23 cellular contexts compared by ENCODE assay signal in the genomic region with DNA sequence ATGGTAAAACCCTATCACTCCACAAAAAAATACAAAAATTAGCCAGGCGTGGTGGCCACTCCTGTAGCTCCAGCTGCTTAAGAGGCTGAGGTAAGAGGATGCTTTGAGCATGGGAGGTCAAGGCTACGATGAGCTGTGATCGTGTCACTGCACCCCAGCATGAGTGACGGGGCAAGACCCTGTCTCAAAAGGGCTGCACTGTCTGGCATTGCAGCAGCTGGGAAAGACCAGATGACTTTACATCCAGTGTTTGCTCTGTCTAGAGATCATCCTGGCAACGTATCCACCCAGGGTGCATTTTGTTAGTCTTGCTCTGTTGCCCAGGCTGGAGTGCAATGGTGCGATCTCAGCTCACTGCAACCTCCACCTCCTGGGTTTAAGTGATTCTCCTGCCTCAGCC.
"Had no signal": no experiment of that assay in that cellular context is flagged by ENCODE, and none has a peak within 500 bp of the region (broad histone marks: within the 10 kb centered on the region; RNA-seq: fewer than 3 reads in every experiment).

No MANE protein-coding gene starts in this region.

- H3K27ac ChIP-seq: colonic mucosa, left lung, neural progenitor cell, prostate gland, testis had no signal

- FAIRE-seq: kidney had no signal

- H3K4me1 ChIP-seq: colonic mucosa, neural progenitor cell, prostate gland, testis had no signal

- H3K4me3 Mint-ChIP-seq: activated CD4-positive, alpha-beta T cell treated with anti-CD3 and anti-CD28 coated beads, Interleukin-2, amount 10 ng/mL, durations not matched to agents 24 days and 14 days; activated CD8-positive, alpha-beta T cell treated with anti-CD3 and anti-CD28 coated beads, Interleukin-2, amount 10 ng/mL, durations not matched to agents 7 days and 5 days; activated naive CD8-positive, alpha-beta T cell treated with anti-CD3 and anti-CD28 coated beads, Interleukin-2, amount 10 ng/mL, durations not matched to agents 7 days and 5 days; activated T-cell treated with anti-CD3 and anti-CD28 coated beads, Interleukin-2, amount 50 U/mL, for 24 hours; neural progenitor cell; stimulated activated effector memory CD8-positive, alpha-beta T cell treated with anti-CD3 and anti-CD28 coated beads, Interleukin-12 subunit alpha, Interleukin-12 subunit beta, amount 100 ng/mL, for 72 hours had no signal

- H3K9me3 ChIP-seq: colonic mucosa, prostate gland, testis had no signal

- DNase-seq: activated CD4-positive, alpha-beta T cell treated with anti-CD3 and anti-CD28 coated beads, Interleukin-2, amount 10 ng/mL, durations not matched to agents 24 days and 14 days; activated CD8-positive, alpha-beta T cell treated with anti-CD3 and anti-CD28 coated beads, Interleukin-2, amount 10 ng/mL, durations not matched to agents 7 days and 5 days; activated naive CD4-positive, alpha-beta T cell treated with Interleukin-2 at 50 U/mL for 16 hours; activated naive CD8-positive, alpha-beta T cell treated with anti-CD3 and anti-CD28 coated beads, Interleukin-2, amount 10 ng/mL, durations not matched to agents 7 days and 5 days; activated T-cell treated with anti-CD3 and anti-CD28 coated beads, Interleukin-2, amount 50 U/mL, for 24 hours; brain microvascular endothelial cell; central memory CD4-positive, alpha-beta T cell; colonic mucosa; erythroblast; foreskin melanocyte; heart left ventricle; kidney; naive B cell; right cardiac atrium; stimulated activated CD4-positive, alpha-beta T cell treated with anti-CD3 and anti-CD28 coated beads, Interleukin-4, amount 100 ng/mL, for 24 hours; T-helper 1 cell; T-helper 9 cell; testis had no signal

- H3K4me3 ChIP-seq: colonic mucosa, heart left ventricle, left lung, neural progenitor cell, prostate gland, testis had no signal

- H3K27me3 Mint-ChIP-seq: activated CD4-positive, alpha-beta T cell treated with anti-CD3 and anti-CD28 coated beads, Interleukin-2, amount 10 ng/mL, durations not matched to agents 24 days and 14 days; activated naive CD8-positive, alpha-beta T cell treated with anti-CD3 and anti-CD28 coated beads, Interleukin-2, amount 10 ng/mL, durations not matched to agents 7 days and 5 days had no signal

- H3K27me3 ChIP-seq: brain microvascular endothelial cell, colonic mucosa, heart left ventricle, left lung, neural progenitor cell, testis had no signal

- H3K36me3 Mint-ChIP-seq: activated naive CD8-positive, alpha-beta T cell treated with anti-CD3 and anti-CD28 coated beads, Interleukin-2, amount 10 ng/mL, durations not matched to agents 7 days and 5 days; naive B cell; stimulated activated effector memory CD8-positive, alpha-beta T cell treated with anti-CD3 and anti-CD28 coated beads, Interleukin-12 subunit alpha, Interleukin-12 subunit beta, amount 100 ng/mL, for 72 hours had no signal

- H3K9me3 Mint-ChIP-seq: activated CD4-positive, alpha-beta T cell treated with anti-CD3 and anti-CD28 coated beads, Interleukin-2, amount 10 ng/mL, durations not matched to agents 24 days and 14 days; activated T-cell treated with anti-CD3 and anti-CD28 coated beads, Interleukin-2, amount 50 U/mL, for 24 hours; activated T-helper 2 cell treated with anti-CD3 and anti-CD28 coated beads, Interferon-gamma antibody, Interleukin-2, Interleukin-4, amounts not matched to agents 10 μg/mL and 5 μg/mL and 100 μg/mL, durations not matched to agents 14 hours and 24 hours and 36 hours; stimulated activated effector memory CD8-positive, alpha-beta T cell treated with anti-CD3 and anti-CD28 coated beads, Interleukin-12 subunit alpha, Interleukin-12 subunit beta, amount 100 ng/mL, for 72 hours had no signal

- H3K4me1 Mint-ChIP-seq: activated CD4-positive, alpha-beta T cell treated with anti-CD3 and anti-CD28 coated beads, Interleukin-2, amount 10 ng/mL, durations not matched to agents 24 days and 14 days; activated naive CD8-positive, alpha-beta T cell treated with anti-CD3 and anti-CD28 coated beads, Interleukin-2, amount 10 ng/mL, durations not matched to agents 7 days and 5 days; naive B cell; stimulated activated effector memory CD8-positive, alpha-beta T cell treated with anti-CD3 and anti-CD28 coated beads, Interleukin-12 subunit alpha, Interleukin-12 subunit beta, amount 100 ng/mL, for 72 hours had no signal

- H3K36me3 ChIP-seq: brain microvascular endothelial cell, colonic mucosa, heart left ventricle, left lung, neural progenitor cell, prostate gland had no signal

- ATAC-seq: activated CD8-positive, alpha-beta T cell treated with anti-CD3 and anti-CD28 coated beads, Interleukin-2, amount 10 ng/mL, durations not matched to agents 7 days and 5 days; heart left ventricle; left lung; right cardiac atrium; stimulated activated effector memory CD8-positive, alpha-beta T cell treated with anti-CD3 and anti-CD28 coated beads, Interleukin-12 subunit alpha, Interleukin-12 subunit beta, amount 100 ng/mL, for 72 hours had no signal

- H3K27ac Mint-ChIP-seq: activated CD4-positive, alpha-beta T cell treated with anti-CD3 and anti-CD28 coated beads, Interleukin-2, amount 10 ng/mL, durations not matched to agents 24 days and 14 days; activated CD8-positive, alpha-beta T cell treated with anti-CD3 and anti-CD28 coated beads, Interleukin-2, amount 10 ng/mL, durations not matched to agents 7 days and 5 days; activated naive CD8-positive, alpha-beta T cell treated with anti-CD3 and anti-CD28 coated beads, Interleukin-2, amount 10 ng/mL, durations not matched to agents 7 days and 5 days; activated T-cell treated with anti-CD3 and anti-CD28 coated beads, Interleukin-2, amount 50 U/mL, for 24 hours; activated T-helper 2 cell treated with anti-CD3 and anti-CD28 coated beads, Interferon-gamma antibody, Interleukin-2, Interleukin-4, amounts not matched to agents 10 μg/mL and 5 μg/mL and 100 μg/mL, durations not matched to agents 14 hours and 24 hours and 36 hours; naive B cell; neural progenitor cell; stimulated activated effector memory CD8-positive, alpha-beta T cell treated with anti-CD3 and anti-CD28 coated beads, Interleukin-12 subunit alpha, Interleukin-12 subunit beta, amount 100 ng/mL, for 72 hours had no signal
